In the genomic region with DNA sequence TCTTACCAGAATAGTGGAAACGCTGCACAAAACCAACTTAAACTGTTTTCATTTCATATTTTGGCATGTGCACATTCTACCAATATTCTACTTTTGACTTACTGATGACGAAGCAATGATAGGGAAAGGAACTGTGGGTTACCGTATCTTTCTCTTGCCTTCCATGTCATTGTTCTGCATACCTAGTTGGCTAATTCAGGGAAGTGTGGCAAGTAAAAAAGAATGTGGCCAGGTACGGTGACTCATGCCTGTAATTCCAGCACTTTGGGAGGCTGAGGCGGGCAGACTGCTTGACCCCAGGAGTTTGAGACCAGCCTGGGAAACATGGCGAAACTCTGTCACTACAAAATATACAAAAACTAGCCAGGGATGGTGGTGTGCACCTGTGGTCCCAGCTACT, we compare ENCODE assay signal across 14 cellular contexts.
"Had no signal": no experiment of that assay in that cellular context is flagged by ENCODE, and none has a peak within 500 bp of the region (broad histone marks: within the 10 kb centered on the region; RNA-seq: fewer than 3 reads in every experiment).

No MANE protein-coding gene starts in this region.

- H3K4me3 ChIP-seq: psoas muscle had no signal

- H3K27ac ChIP-seq: neutrophil, psoas muscle, VCaP had no signal

- H3K36me3 ChIP-seq: neutrophil had no signal

- H3K9me3 ChIP-seq: neutrophil, psoas muscle had no signal

- FAIRE-seq: astrocyte, colon, frontal cortex, keratinocyte had no signal

- H3K27me3 ChIP-seq: neutrophil had no signal

- DNase-seq: activated CD4-positive, alpha-beta T cell treated with anti-CD3 and anti-CD28 coated beads for 4 hours; activated CD8-positive, alpha-beta memory T cell treated with anti-CD3 and anti-CD28 coated beads, Interleukin-2, amount 50 U/mL, for 48 hours; activated CD8-positive, alpha-beta T cell treated with anti-CD3 and anti-CD28 coated beads, Interleukin-2, amount 10 ng/mL, durations not matched to agents 7 days and 5 days; activated naive CD4-positive, alpha-beta T cell; midbrain; naive thymus-derived CD4-positive, alpha-beta T cell; psoas muscle; T1000 had no signal
